In the genomic region with DNA sequence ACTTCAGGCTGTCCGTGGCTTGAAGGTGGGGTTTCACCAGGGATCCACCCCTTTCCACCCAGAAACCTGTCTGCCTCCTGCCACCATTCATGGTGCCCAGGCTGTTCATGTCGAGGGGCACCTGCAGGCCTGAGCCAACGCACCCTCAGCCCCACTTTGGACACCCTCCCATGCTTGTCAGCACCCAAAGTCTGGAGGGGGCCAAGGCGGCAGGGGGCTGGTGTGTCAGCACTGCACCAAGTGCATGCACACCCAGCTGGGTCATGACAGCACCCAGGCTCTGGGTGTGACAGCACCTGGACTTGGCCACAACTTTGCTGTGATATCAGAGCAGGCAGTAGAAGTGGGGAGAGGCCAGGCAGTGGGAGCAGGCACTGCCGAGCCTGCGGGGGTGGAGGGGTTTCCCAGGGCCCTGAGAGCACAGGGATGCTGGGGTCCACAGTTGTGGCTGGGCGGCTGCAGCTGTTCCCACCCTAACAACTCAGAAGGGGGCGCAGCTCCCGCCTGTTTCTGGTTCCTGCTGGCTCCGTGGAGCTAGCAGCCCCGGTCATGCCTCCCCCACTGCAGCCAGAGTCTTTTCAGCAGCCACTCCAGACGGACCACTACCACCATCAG, we compare ENCODE assay signal across 1 cellular context.
TF ChIP-seq lines count a peak whose summit lies in the region.

No MANE protein-coding gene starts in this region.

TF ChIP-seq in HepG2, 621 proteins besides CTCF, POLR2A, EP300 and RAD21:
- TF ChIP-seq ARNT (IDR thresholded peaks at IDR 0.05), result no peak
- TF ChIP-seq ZNF746 (CRISPR knock-in tag; IDR thresholded peaks at IDR 0.05), result no peak
- TF ChIP-seq KLF9 (CRISPR knock-in tag; IDR thresholded peaks at IDR 0.05; ENCODE audit: low read depth), result no peak
- no peak for TF ChIP-seq ZNF468 (CRISPR knock-in tag; IDR thresholded peaks at IDR 0.05)
- TF ChIP-seq MXD4 (CRISPR knock-in tag; IDR thresholded peaks at IDR 0.05), result no peak
- TF ChIP-seq, protein P1, sequence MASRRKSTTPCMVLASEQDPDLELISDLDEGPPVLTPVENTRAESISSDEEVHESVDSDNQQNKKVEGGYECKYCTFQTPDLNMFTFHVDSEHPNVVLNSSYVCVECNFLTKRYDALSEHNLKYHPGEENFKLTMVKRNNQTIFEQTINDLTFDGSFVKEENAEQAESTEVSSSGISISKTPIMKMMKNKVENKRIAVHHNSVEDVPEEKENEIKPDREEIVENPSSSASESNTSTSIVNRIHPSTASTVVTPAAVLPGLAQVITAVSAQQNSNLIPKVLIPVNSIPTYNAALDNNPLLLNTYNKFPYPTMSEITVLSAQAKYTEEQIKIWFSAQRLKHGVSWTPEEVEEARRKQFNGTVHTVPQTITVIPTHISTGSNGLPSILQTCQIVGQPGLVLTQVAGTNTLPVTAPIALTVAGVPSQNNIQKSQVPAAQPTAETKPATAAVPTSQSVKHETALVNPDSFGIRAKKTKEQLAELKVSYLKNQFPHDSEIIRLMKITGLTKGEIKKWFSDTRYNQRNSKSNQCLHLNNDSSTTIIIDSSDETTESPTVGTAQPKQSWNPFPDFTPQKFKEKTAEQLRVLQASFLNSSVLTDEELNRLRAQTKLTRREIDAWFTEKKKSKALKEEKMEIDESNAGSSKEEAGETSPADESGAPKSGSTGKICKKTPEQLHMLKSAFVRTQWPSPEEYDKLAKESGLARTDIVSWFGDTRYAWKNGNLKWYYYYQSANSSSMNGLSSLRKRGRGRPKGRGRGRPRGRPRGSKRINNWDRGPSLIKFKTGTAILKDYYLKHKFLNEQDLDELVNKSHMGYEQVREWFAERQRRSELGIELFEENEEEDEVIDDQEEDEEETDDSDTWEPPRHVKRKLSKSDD (CRISPR knock-in tag; IDR thresholded peaks at IDR 0.05; ENCODE audit: low read depth), result no peak
- no peak for TF ChIP-seq PBX3 (CRISPR knock-in tag; IDR thresholded peaks at IDR 0.05; ENCODE audit: borderline replicate concordance)
- TF ChIP-seq MXD3 (CRISPR knock-in tag; IDR thresholded peaks at IDR 0.05), result no peak
- TF ChIP-seq KAT8 (CRISPR knock-in tag; IDR thresholded peaks at IDR 0.05), result no peak
- TF ChIP-seq, protein P2, sequence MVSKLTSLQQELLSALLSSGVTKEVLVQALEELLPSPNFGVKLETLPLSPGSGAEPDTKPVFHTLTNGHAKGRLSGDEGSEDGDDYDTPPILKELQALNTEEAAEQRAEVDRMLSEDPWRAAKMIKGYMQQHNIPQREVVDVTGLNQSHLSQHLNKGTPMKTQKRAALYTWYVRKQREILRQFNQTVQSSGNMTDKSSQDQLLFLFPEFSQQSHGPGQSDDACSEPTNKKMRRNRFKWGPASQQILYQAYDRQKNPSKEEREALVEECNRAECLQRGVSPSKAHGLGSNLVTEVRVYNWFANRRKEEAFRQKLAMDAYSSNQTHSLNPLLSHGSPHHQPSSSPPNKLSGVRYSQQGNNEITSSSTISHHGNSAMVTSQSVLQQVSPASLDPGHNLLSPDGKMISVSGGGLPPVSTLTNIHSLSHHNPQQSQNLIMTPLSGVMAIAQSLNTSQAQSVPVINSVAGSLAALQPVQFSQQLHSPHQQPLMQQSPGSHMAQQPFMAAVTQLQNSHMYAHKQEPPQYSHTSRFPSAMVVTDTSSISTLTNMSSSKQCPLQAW (CRISPR knock-in tag; IDR thresholded peaks at IDR 0.05), result no peak
- TF ChIP-seq ZNF788 (CRISPR knock-in tag; IDR thresholded peaks at IDR 0.05; ENCODE audit: borderline replicate concordance), result no peak
- TF ChIP-seq NCOA1 (CRISPR knock-in tag; IDR thresholded peaks at IDR 0.05), result no peak
- TF ChIP-seq NBN (conservative IDR thresholded peaks at IDR 0.05), result no peak
- no peak for TF ChIP-seq ZBTB33 (CRISPR knock-in tag; IDR thresholded peaks at IDR 0.05)
- no peak for TF ChIP-seq MIER3 (CRISPR knock-in tag; IDR thresholded peaks at IDR 0.05; ENCODE audit: borderline replicate concordance)
- TF ChIP-seq ZNF33B (CRISPR knock-in tag; IDR thresholded peaks at IDR 0.05), result no peak
